In the genomic region with DNA sequence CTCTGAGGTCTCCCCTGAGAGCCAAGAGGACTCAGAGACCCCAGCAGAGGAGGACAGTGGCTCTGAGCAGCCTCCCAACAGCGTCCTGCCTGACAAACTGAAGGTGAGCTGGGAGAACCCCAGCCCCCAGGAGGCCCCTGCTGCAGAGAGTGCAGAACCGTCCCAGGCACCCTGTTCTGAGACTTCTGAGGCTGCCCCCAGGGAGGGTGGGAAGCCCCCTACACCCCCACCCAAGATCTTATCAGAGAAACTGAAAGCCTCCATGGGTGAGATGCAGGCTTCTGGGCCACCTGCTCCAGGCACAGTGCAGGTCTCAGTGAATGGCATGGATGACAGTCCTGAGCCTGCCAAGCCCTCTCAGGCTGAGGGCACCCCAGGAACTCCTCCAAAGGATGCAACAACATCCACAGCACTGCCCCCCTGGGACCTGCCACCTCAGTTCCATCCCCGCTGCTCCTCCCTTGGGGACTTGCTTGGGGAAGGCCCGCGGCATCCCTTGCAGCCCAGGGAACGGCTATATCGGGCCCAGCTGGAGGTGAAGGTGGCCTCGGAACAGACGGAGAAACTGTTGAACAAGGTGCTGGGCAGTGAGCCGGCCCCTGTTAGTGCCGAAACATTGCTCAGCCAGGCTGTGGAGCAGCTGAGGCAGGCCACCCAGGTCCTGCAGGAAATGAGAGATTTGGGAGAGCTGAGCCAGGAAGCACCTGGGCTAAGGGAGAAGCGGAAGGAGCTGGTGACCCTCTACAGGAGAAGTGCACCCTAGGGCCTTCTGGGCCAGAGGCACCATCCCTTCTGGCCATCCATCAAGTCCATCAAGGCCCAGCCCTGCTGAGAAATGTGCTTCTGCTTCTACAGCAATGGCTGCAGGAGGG, we compare ENCODE assay signal across 11 cellular contexts. TPM values are rescaled to one million over a fixed set of nuclear protein-coding genes. Genes with fewer than 3 reads are reported as not detected.
A peak's percentile ranks its signal among the peaks of the same experiment; 100 is the strongest.
DNase-seq lines count a peak whose midpoint lies in the region; ATAC-seq and TF ChIP-seq lines count a peak whose summit lies in the region.
"Had no signal": no experiment of that assay in that cellular context is flagged by ENCODE, and none has a peak within 500 bp of the region (broad histone marks: within the 10 kb centered on the region; RNA-seq: fewer than 3 reads in every experiment).

No MANE protein-coding gene starts in this region.

- peak overlapping the region; percentile 56 for H2AK5ac ChIP-seq in mesenchymal stem cell (ENCODE audit: low read length, severe bottlenecking)

- TF ChIP-seq CTCF in heart right ventricle (IDR thresholded peaks at IDR 0.05) (no peak), vagina (IDR thresholded peaks at IDR 0.05) (no peak)
- TF ChIP-seq CTCF in activated CD8-positive, alpha-beta T cell treated with anti-CD3 and anti-CD28 coated beads for 36 hours (IDR thresholded peaks at IDR 0.05), result no peak

- no peak overlapping the region for H2BK12ac ChIP-seq in mesenchymal stem cell (ENCODE audit: low read length in 2 of 2)

- no peak overlapping the region for H3K4me3 Mint-ChIP-seq in activated CD8-positive, alpha-beta T cell treated with anti-CD3 and anti-CD28 coated beads for 36 hours

- intact Hi-C loops in heart right ventricle (cut with DNase I) (no loop called here), cardiac septum (cut with DNase I) (no loop called here), vagina (cut with DNase I) (no loop called here)
- intact Hi-C loops in activated CD8-positive, alpha-beta T cell treated with anti-CD3 and anti-CD28 coated beads for 36 hours (cut with micrococcal nuclease), result no loop called here

- POLR2A ChIA-PET in activated CD8-positive, alpha-beta T cell treated with anti-CD3 and anti-CD28 coated beads for 36 hours (lab: Charles Lee), result interaction anchor here (0.5 to 1.1 kb wide), 4 partner anchors 9 to 147 kb away, joined by 3 read pairs; no protein-coding TSS in a partner anchor

- H3K9me3 ChIP-seq in heart right ventricle, result no peaks in the 10 kb centered on the region
- no peaks in the 10 kb centered on the region for H3K9me3 ChIP-seq in mesenchymal stem cell (ENCODE audit: control insufficient read depth, low read length)
- no peaks in the 10 kb centered on the region for H3K9me3 ChIP-seq in vagina
- H3K9me3 ChIP-seq in HAP-1, result no peaks in the 10 kb centered on the region
- H3K9me3 ChIP-seq: breast epithelium had no signal

- peaks cover 0 to 65% (median 16%) of the 10 kb centered on the region in 9 donors for H3K4me1 ChIP-seq in heart right ventricle
- peaks cover 45% of the 10 kb centered on the region for H3K4me1 ChIP-seq in mesenchymal stem cell (ENCODE audit: control insufficient read depth, insufficient read depth, low read depth, low read length)
- peaks cover 38% of the 10 kb centered on the region for H3K4me1 ChIP-seq in vagina
- H3K4me1 ChIP-seq in HAP-1, result no peaks in the 10 kb centered on the region
- H3K4me1 ChIP-seq: breast epithelium had no signal

- no peak overlapping the region for H3K23ac ChIP-seq in mesenchymal stem cell (ENCODE audit: low read length in 2 of 2)

- H3K4me1 Mint-ChIP-seq in activated CD8-positive, alpha-beta T cell treated with anti-CD3 and anti-CD28 coated beads for 36 hours (ENCODE audit: low read depth), result peaks cover 3% of the 10 kb centered on the region

- H3K27ac ChIP-seq in heart right ventricle (peak overlapping the region in 3 of 10 donors; percentile 7 to 44 (median 10)), mesenchymal stem cell (ENCODE audit: low read length, poor library complexity, severe bottlenecking) (peak overlapping the region; percentile 65), vagina (peak overlapping the region; percentile 66)

- peak overlapping the region in 1 of 2 experiments; percentile 9 for H3K4ac ChIP-seq in mesenchymal stem cell (ENCODE audit: low read depth in 1 of 2, low read length in 2 of 2)

- CTCF ChIA-PET in activated CD8-positive, alpha-beta T cell treated with anti-CD3 and anti-CD28 coated beads for 36 hours (lab: Charles Lee), result interaction anchor here (0.8 to 3.3 kb wide), 3 partner anchors 10 to 55 kb away, joined by 3 to 10 read pairs (median 4); no protein-coding TSS in a partner anchor

- H2BK5ac ChIP-seq in mesenchymal stem cell (ENCODE audit: low read depth, low read length, poor library complexity, severe bottlenecking), result no peak overlapping the region

- H2BK120ac ChIP-seq in mesenchymal stem cell (ENCODE audit: low read depth, low read length), result no peak overlapping the region

- no peak overlapping the region for H2AFZ ChIP-seq in mesenchymal stem cell (ENCODE audit: low read depth, low read length)

- in situ Hi-C loops in HAP-1 (cut with MboI; ENCODE audit: low sequenced_read_pairs), result no loop called here

- H4K91ac ChIP-seq in mesenchymal stem cell (ENCODE audit: low read length), result no peak overlapping the region

- no peak overlapping the region for H3K27ac Mint-ChIP-seq in activated CD8-positive, alpha-beta T cell treated with anti-CD3 and anti-CD28 coated beads for 36 hours

- H3K18ac ChIP-seq in mesenchymal stem cell (ENCODE audit: low read depth in 1 of 2, low read length in 2 of 2), result peak overlapping the region in 1 of 2 experiments; percentile 54

- peak in 5 of 8 donors; percentile 5 to 14 (median 8) for ATAC-seq in heart right ventricle
- ATAC-seq in activated CD8-positive, alpha-beta T cell treated with anti-CD3 and anti-CD28 coated beads for 36 hours, result peak; percentile 37

- no peak overlapping the region for H2BK15ac ChIP-seq in mesenchymal stem cell (ENCODE audit: low read depth, poor library complexity, severe bottlenecking)

- no peak for DNase-seq in heart right ventricle
- no peak for DNase-seq in cardiac septum (ENCODE audit: low spot score)
- DNase-seq in activated CD8-positive, alpha-beta T cell treated with anti-CD3 and anti-CD28 coated beads for 36 hours, result no peak
- DNase-seq in mesenchymal stem cell, result no peak
- DNase-seq in vagina (ENCODE audit: extremely low spot score in 2 of 2), result no peak
- DNase-seq in Ammon's horn (ENCODE audit: low spot score), result no peak
- no peak for DNase-seq in activated CD4-positive, alpha-beta T cell treated with anti-CD3 and anti-CD28 coated beads, Interleukin-2, amount 50 U/mL, for 1 hour
- no peak for DNase-seq in HAP-1 (ENCODE audit: low spot score in 2 of 2)
- DNase-seq: activated T-cell treated with anti-CD3 and anti-CD28 coated beads for 4 hours, NCI-H1417 treated with DMSO at 0.1 percent for 48 hours had no signal

- 76 to 87% methylated on average over 12 of the region's 12 CpGs for WGBS in heart right ventricle, 2 donors
- 94% methylated on average over 12 of the region's 12 CpGs for WGBS in mesenchymal stem cell

- peak overlapping the region; percentile 57 for H4K8ac ChIP-seq in mesenchymal stem cell (ENCODE audit: low read length)

- peaks cover 0 to 92% (median 23%) of the 10 kb centered on the region in 9 donors for H3K36me3 ChIP-seq in heart right ventricle
- peaks cover 63 to 74% of the 10 kb centered on the region in 2 experiments for H3K36me3 ChIP-seq in mesenchymal stem cell (ENCODE audit: control insufficient read depth in 1 of 2, insufficient read depth in 2 of 2, low read depth in 1 of 2, low read length in 2 of 2)
- peaks cover 0 to 31% of the 10 kb centered on the region in 2 donors for H3K36me3 ChIP-seq in vagina
- H3K36me3 ChIP-seq in HAP-1 (replicated peaks), result peaks cover 17% of the 10 kb centered on the region
- H3K36me3 ChIP-seq: breast epithelium had no signal

- H3K9ac ChIP-seq in mesenchymal stem cell (ENCODE audit: low read length), result no peak overlapping the region

- no peak overlapping the region for H3K4me2 ChIP-seq in mesenchymal stem cell (ENCODE audit: low read length, poor library complexity, severe bottlenecking)

- H3K9me3 Mint-ChIP-seq in activated CD8-positive, alpha-beta T cell treated with anti-CD3 and anti-CD28 coated beads for 36 hours, result no peaks in the 10 kb centered on the region

- no peaks in the 10 kb centered on the region for H3K27me3 ChIP-seq in heart right ventricle
- H3K27me3 ChIP-seq in mesenchymal stem cell (ENCODE audit: control insufficient read depth in 1 of 2, insufficient read depth in 1 of 2, low read length in 2 of 2), result no peaks in the 10 kb centered on the region
- H3K27me3 ChIP-seq in vagina, result no peaks in the 10 kb centered on the region
- no peaks in the 10 kb centered on the region for H3K27me3 ChIP-seq in HAP-1 (ENCODE audit: low read depth)
- H3K27me3 ChIP-seq: breast epithelium had no signal

- no peak overlapping the region for H3K4me3 ChIP-seq in heart right ventricle
- no peak overlapping the region for H3K4me3 ChIP-seq in mesenchymal stem cell (ENCODE audit: insufficient read depth in 1 of 2, low read depth in 1 of 2, low read length in 2 of 2)
- H3K4me3 ChIP-seq in vagina, result no peak overlapping the region
- no peak overlapping the region for H3K4me3 ChIP-seq in HAP-1
- H3K4me3 ChIP-seq: breast epithelium had no signal

- peaks cover 5% of the 10 kb centered on the region for H3K36me3 Mint-ChIP-seq in activated CD8-positive, alpha-beta T cell treated with anti-CD3 and anti-CD28 coated beads for 36 hours (ENCODE audit: low read depth)

- no peaks in the 10 kb centered on the region for H3K27me3 Mint-ChIP-seq in activated CD8-positive, alpha-beta T cell treated with anti-CD3 and anti-CD28 coated beads for 36 hours

- no peak for TF ChIP-seq POLR2A in vagina (IDR thresholded peaks at IDR 0.05)

- peaks cover 19% of the 10 kb centered on the region for H3K79me1 ChIP-seq in mesenchymal stem cell (replicated peaks; ENCODE audit: low read length, poor library complexity, severe bottlenecking)

- no peak overlapping the region for H3K14ac ChIP-seq in mesenchymal stem cell (ENCODE audit: low read length in 2 of 2)

RNA-seq across cellular contexts. Expression of a gene that starts 23.6 kb away (rescaled TPM):
- 10 to 100 TPM in 3 of 10 donors, 1 to 10 TPM in 7; 5.9 to 24.2 (median 9.7) TPM for total RNA-seq in heart right ventricle
- 10 to 100 TPM in 1 of 2 donors, 1 to 10 TPM in 1; 7.2 to 10.2 TPM for polyA plus RNA-seq in heart right ventricle
- total RNA-seq in cardiac septum, result 10.4 TPM
- total RNA-seq in activated CD8-positive, alpha-beta T cell treated with anti-CD3 and anti-CD28 coated beads for 36 hours, result 10 to 100 TPM; 10.1 to 10.4 TPM
- polyA plus RNA-seq in mesenchymal stem cell (2013, experiment 1 of 2), result 16.3 TPM
- 17.0 TPM for polyA plus RNA-seq in mesenchymal stem cell (2013, experiment 2 of 2)
- total RNA-seq in vagina, result 34.9 TPM

RNA-seq across cellular contexts. Expression of a gene that starts 39.9 kb away (rescaled TPM):
- 1 to 10 TPM in 2 of 10 donors, under 1 TPM in 8; 0.22 to 2.9 (median 0.45) TPM for total RNA-seq in heart right ventricle
- 1 to 10 TPM in 1 of 2 donors, under 1 TPM in 1; 0.38 to 1.6 TPM for polyA plus RNA-seq in heart right ventricle
- 1.6 TPM for total RNA-seq in cardiac septum
- total RNA-seq in activated CD8-positive, alpha-beta T cell treated with anti-CD3 and anti-CD28 coated beads for 36 hours, result 10 to 100 TPM; 50.0 TPM
- polyA plus RNA-seq in mesenchymal stem cell (2013, experiment 1 of 2), result 0.94 TPM
- polyA plus RNA-seq in mesenchymal stem cell (2013, experiment 2 of 2), result 1.0 TPM
- total RNA-seq in vagina, result 6.6 TPM

RNA-seq across cellular contexts. Expression of a gene that starts 46.3 kb away (rescaled TPM):
- total RNA-seq in heart right ventricle (1 to 10 TPM in 7 of 10 donors, under 1 TPM in 3; 0.70 to 1.9 (median 1.3) TPM), cardiac septum (1.4 TPM), vagina (17.7 TPM)
- 1 to 10 TPM; 1.1 to 1.9 TPM for polyA plus RNA-seq in heart right ventricle
- total RNA-seq in activated CD8-positive, alpha-beta T cell treated with anti-CD3 and anti-CD28 coated beads for 36 hours, result 1 to 10 TPM; 3.4 to 4.3 TPM
- 2.1 TPM for polyA plus RNA-seq in mesenchymal stem cell (2013, experiment 1 of 2)
- 2.1 TPM for polyA plus RNA-seq in mesenchymal stem cell (2013, experiment 2 of 2)
